ENCODE assay signal across 25 cellular contexts in genomic region chr1:3426956-3427535, GRCh38. TPM values are rescaled to one million over a fixed set of nuclear protein-coding genes. Genes with fewer than 3 reads are reported as not detected.
"Had no signal": no experiment of that assay in that cellular context is flagged by ENCODE, and none has a peak within 500 bp of the region (broad histone marks: within the 10 kb centered on the region; RNA-seq: fewer than 3 reads in every experiment).

No MANE protein-coding gene starts in this region.

- H3K4me3 Mint-ChIP-seq: effector memory CD8-positive, alpha-beta T cell; immature natural killer cell; memory B cell; natural killer cell; stimulated activated effector memory CD8-positive, alpha-beta T cell treated with anti-CD3 and anti-CD28 coated beads, Interleukin-12 subunit alpha, Interleukin-12 subunit beta, amount 100 ng/mL, for 72 hours had no signal

- H3K4me1 Mint-ChIP-seq: immature natural killer cell, memory B cell, natural killer cell had no signal

- H3K36me3 Mint-ChIP-seq: immature natural killer cell, memory B cell, natural killer cell had no signal

- H3K9me3 ChIP-seq: esophagus squamous epithelium, heart right ventricle, psoas muscle, stomach, thyroid gland had no signal

- H3K9me3 Mint-ChIP-seq: effector memory CD8-positive, alpha-beta T cell; memory B cell; natural killer cell; stimulated activated effector memory CD8-positive, alpha-beta T cell treated with anti-CD3 and anti-CD28 coated beads, Interleukin-12 subunit alpha, Interleukin-12 subunit beta, amount 100 ng/mL, for 72 hours had no signal

- DNase-seq: cortex of kidney; effector memory CD8-positive, alpha-beta T cell; erythroblast; esophagus squamous epithelium; foreskin melanocyte; glutamatergic neuron; hypothalamus; immature natural killer cell; islet precursor cell; natural killer cell; stimulated activated CD4-positive, alpha-beta T cell treated with anti-CD3 and anti-CD28 coated beads, Interleukin-12 subunit alpha, Interleukin-12 subunit beta, amount 100 ng/mL, for 4 hours; stimulated activated CD4-positive, alpha-beta T cell treated with anti-CD3 and anti-CD28 coated beads, Interleukin-1b, Interleukin-23, amount 100 ng/mL, for 48 hours; stimulated activated CD4-positive, alpha-beta T cell treated with anti-CD3 and anti-CD28 coated beads, Interleukin-4, amount 100 ng/mL, for 24 hours; stimulated activated naive CD4-positive, alpha-beta T cell treated with Interleukin-2 at 50 U/mL for 16 hours; stomach; thyroid gland; trophoblast cell had no signal

- H3K4me2 ChIP-seq: smooth muscle cell had no signal

- H3K27ac ChIP-seq: esophagus squamous epithelium, heart right ventricle, psoas muscle, stomach, thyroid gland had no signal

- H3K4me3 ChIP-seq: esophagus squamous epithelium, heart right ventricle, lung, psoas muscle, smooth muscle cell, stomach, thyroid gland had no signal

- H3K36me3 ChIP-seq: esophagus squamous epithelium had no signal

- ATAC-seq: effector memory CD8-positive, alpha-beta T cell; heart right ventricle; psoas muscle; sciatic nerve; stimulated activated effector memory CD8-positive, alpha-beta T cell treated with anti-CD3 and anti-CD28 coated beads, Interleukin-12 subunit alpha, Interleukin-12 subunit beta, amount 100 ng/mL, for 72 hours had no signal

- H3K4me1 ChIP-seq: psoas muscle had no signal

- H3K27me3 ChIP-seq: thyroid gland had no signal

- H3K27ac Mint-ChIP-seq: effector memory CD8-positive, alpha-beta T cell; immature natural killer cell; memory B cell; natural killer cell; stimulated activated effector memory CD8-positive, alpha-beta T cell treated with anti-CD3 and anti-CD28 coated beads, Interleukin-12 subunit alpha, Interleukin-12 subunit beta, amount 100 ng/mL, for 72 hours had no signal

RNA-seq across cellular contexts. Expression of gene ARHGEF16, which starts 27.4 kb away (rescaled TPM):
- total RNA-seq: mononuclear cell, natural killer cell had no signal
- polyA plus RNA-seq: immature natural killer cell had no signal
